In genomic region chr13:27952931-27953670, GRCh38 we compare ENCODE assay signal across 9 cellular contexts. TPM values are rescaled to one million over a fixed set of nuclear protein-coding genes. Genes with fewer than 3 reads are reported as not detected.
A peak's percentile ranks its signal among the peaks of the same experiment; 100 is the strongest.
DNase-seq lines count a peak whose midpoint lies in the region; ATAC-seq and TF ChIP-seq lines count a peak whose summit lies in the region.
"Had no signal": no experiment of that assay in that cellular context is flagged by ENCODE, and none has a peak within 500 bp of the region (broad histone marks: within the 10 kb centered on the region; RNA-seq: fewer than 3 reads in every experiment).

No MANE protein-coding gene starts in this region.

- WGBS in spleen, 5 donors: 6 to 12% (median 8%) methylated on average over 21 to 27 of the region's 27 CpGs

- H3F3A ChIP-seq in PC-3 (ENCODE audit: low read length, unreplicated experiment): no peaks in the 10 kb centered on the region

- no peak for DNase-seq in PC-3
- DNase-seq in left ventricle myocardium superior: no peak
- no peak for DNase-seq in spleen
- DNase-seq in C1 segment of cervical spinal cord (lab: John Stamatoyannopoulos, UW): no peak
- DNase-seq in HUDEP-2 (lab: John Stamatoyannopoulos, UW; ENCODE audit: unreplicated experiment in 76 of 76): no peak
- DNase-seq in activated CD4-positive, CD25-positive, alpha-beta regulatory T cell treated with anti-CD3 and anti-CD28 coated beads, Interleukin-2, amount 50 U/mL, for 72 hours: no peak

- no peak for TF ChIP-seq CTCF in PC-3 (conservative IDR thresholded peaks at IDR 0.05; ENCODE audit: low read depth, low read length)
- no peak for TF ChIP-seq CTCF in spleen (IDR thresholded peaks at IDR 0.05 in 8 of 11, conservative IDR thresholded peaks at IDR 0.05 in 3 of 11)

- H3K9me3 ChIP-seq in PC-3 (ENCODE audit: low read length): no peaks in the 10 kb centered on the region
- H3K9me3 ChIP-seq in spleen: no peaks in the 10 kb centered on the region
- H3K9me3 ChIP-seq: neutrophil had no signal

- no peaks in the 10 kb centered on the region for H3K36me3 ChIP-seq in PC-3 (ENCODE audit: low read depth, low read length)
- H3K36me3 ChIP-seq in spleen: no peaks in the 10 kb centered on the region
- H3K36me3 ChIP-seq: neutrophil had no signal

- H3K4me1 ChIP-seq in PC-3 (ENCODE audit: insufficient read depth, low read length): peaks cover 18% of the 10 kb centered on the region
- peaks cover 7 to 26% (median 22%) of the 10 kb centered on the region in 6 donors for H3K4me1 ChIP-seq in spleen

- peak overlapping the region; percentile 91 for H3K4me2 ChIP-seq in PC-3 (ENCODE audit: low read length)

- ATAC-seq in GM21447 (IDR thresholded peaks at IDR 0.05; ENCODE audit: unreplicated experiment) (peak; percentile 30), PC-3 (no peak; the same call in 1 of the 2 replicates), left ventricle myocardium superior (peak; percentile 37), GM19324 (IDR thresholded peaks at IDR 0.05; ENCODE audit: low FRiP score, unreplicated experiment) (no peak)

- no peak for TF ChIP-seq POLR2A in spleen (IDR thresholded peaks at IDR 0.05)

- peak overlapping the region; percentile 71 for H3K9ac ChIP-seq in PC-3 (ENCODE audit: low read length)

- H3K27ac ChIP-seq in PC-3 (ENCODE audit: low read length) (no peak overlapping the region), spleen (peak overlapping the region in 7 of 8 donors; percentile 54 to 80 (median 70))
- H3K27ac ChIP-seq: neutrophil had no signal

- no peaks in the 10 kb centered on the region for H3K79me2 ChIP-seq in PC-3 (ENCODE audit: low read length)

- H3K4me3 ChIP-seq in PC-3 (ENCODE audit: low read length): peak overlapping the region; percentile 74
- H3K4me3 ChIP-seq in spleen: peak overlapping the region in 7 of 8 donors; percentile 36 to 73 (median 47)

- H3K27me3 ChIP-seq in PC-3 (ENCODE audit: low read length) (no peaks in the 10 kb centered on the region), spleen (replicated peaks in 1 of 7) (peaks cover 3 to 86% (median 57%) of the 10 kb centered on the region in 7 donors)

- TSS peak; percentile 42 for BruUV-seq in PC-3 (replicated peaks; lab: Mats Ljungman, UMichigan)

- no peaks in the 10 kb centered on the region for H3K9me2 ChIP-seq in PC-3 (replicated peaks; ENCODE audit: low read length)

- POLR2A ChIA-PET in PC-3 (lab: Charles Lee; ENCODE audit: unreplicated experiment): interaction anchor here (0.6 to 0.7 kb wide), 3 partner anchors 44 to 170 kb away, joined by 3 to 5 read pairs (median 5); no protein-coding TSS in a partner anchor

- CTCF ChIA-PET in PC-3 (lab: Charles Lee): interaction anchor here (0.6 to 2.3 kb wide), 8 partner anchors 31 to 591 kb away, joined by 3 to 35 read pairs (median 7); no protein-coding TSS in a partner anchor

- peak overlapping the region; percentile 95 for H2AFZ ChIP-seq in PC-3 (ENCODE audit: low read length)

- no peaks in the 10 kb centered on the region for H4K20me1 ChIP-seq in PC-3 (ENCODE audit: low read length)

- intact Hi-C loops in PC-3 (cut with micrococcal nuclease) (loop anchor here (1.0 kb wide), 2 partner anchors 84 to 123 kb away; no protein-coding TSS in a partner anchor), left ventricle myocardium superior (cut with micrococcal nuclease) (no loop called here), spleen (cut with DNase I; ENCODE audit: low total_unique reads) (loop anchor here (10.0 kb wide), 1 partner anchor 118 kb away; no protein-coding TSS in a partner anchor)

RNA-seq across cellular contexts. Expression of gene CDX2, which starts 16.0 kb away (rescaled TPM):
- total RNA-seq in PC-3 (2014; rRNA removed) (0.62 TPM in 1 of 2 replicates, not detected in the other), left ventricle myocardium superior (not detected), spleen (not detected)
- under 1 TPM in 2 of 3 donors, not detected in 1; 0.02 to 0.03 TPM for polyA plus RNA-seq in spleen

RNA-seq across cellular contexts. Expression of gene PDX1, which starts 33.3 kb away (rescaled TPM):
- 0.17 TPM in 1 of 2 replicates, not detected in the other for total RNA-seq in PC-3 (2014; rRNA removed)
- not detected for total RNA-seq in left ventricle myocardium superior
- not detected for total RNA-seq in spleen
- polyA plus RNA-seq in spleen: not detected

RNA-seq across cellular contexts. Expression of gene URAD, which starts 35.4 kb away (rescaled TPM):
- total RNA-seq in PC-3 (2014; rRNA removed) (not detected in 2 replicates), left ventricle myocardium superior (not detected), spleen (1 to 10 TPM in 1 of 7 donors, not detected in 6; 1.3 TPM)
- under 1 TPM in 1 of 3 donors, not detected in 2; 0.20 TPM for polyA plus RNA-seq in spleen

Comparison
In these comparisons a context has a peak if more than half of its experiments do, and no peak if none do; other contexts are left out.
1. ATAC-seq: peak in GM21447 (single experiment) and left ventricle myocardium superior (single experiment); none in PC-3 (single experiment) and GM19324 (single experiment).